ENCODE assay signal across 8 cellular contexts in the genomic region with DNA sequence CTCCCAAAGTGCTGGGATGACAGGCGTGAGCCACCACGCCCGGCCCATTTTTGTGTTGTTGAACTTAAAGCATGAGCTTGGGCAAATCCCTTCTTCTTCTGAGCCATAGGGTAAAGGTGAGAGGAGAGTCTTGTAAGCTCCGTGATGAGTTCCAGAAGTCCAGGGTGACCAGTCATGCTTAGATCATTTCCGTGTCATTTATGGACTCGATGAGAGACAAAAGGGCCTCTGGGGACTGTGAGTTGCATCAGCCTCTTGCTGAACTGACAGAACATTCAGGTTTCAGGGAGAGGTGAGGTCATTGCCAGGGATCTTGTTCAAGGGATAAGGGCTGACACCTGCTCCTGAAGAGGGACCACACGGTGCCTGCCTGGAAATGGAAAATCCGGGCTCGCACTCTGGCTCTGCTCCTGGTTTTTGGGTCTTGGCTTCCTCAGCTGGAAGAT. TPM values are rescaled to one million over a fixed set of nuclear protein-coding genes. Genes with fewer than 3 reads are reported as not detected.
A peak's percentile ranks its signal among the peaks of the same experiment; 100 is the strongest.
DNase-seq lines count a peak whose midpoint lies in the region; ATAC-seq, FAIRE-seq and TF ChIP-seq lines count a peak whose summit lies in the region.

No MANE protein-coding gene starts in this region.

- TF ChIP-seq RAD21 in GM12878 (IDR thresholded peaks at IDR 0.05; ENCODE audit: insufficient read depth, low read depth, low read length): peak; percentile 15; the same call in 1 of the 2 replicates

- DNase-seq in Calu3 (peak; percentile 53), MG63 (peak; percentile 83), GM12878 (ENCODE audit: low read depth, low spot score) (no peak), mesendoderm (peak; percentile 77), T-helper 1 cell (no peak), iPS-NIHi7 (ENCODE audit: extremely low spot score) (no peak)
- no peak for DNase-seq in activated CD4-positive, alpha-beta T cell treated with anti-CD3 and anti-CD28 coated beads, Interleukin-2, amount 50 U/mL, for 1 hour

- H4K5ac ChIP-seq in mesendoderm (ENCODE audit: low read length): no peak overlapping the region

- peak overlapping the region; percentile 66 for H3K27ac Mint-ChIP-seq in Calu3 (ENCODE audit: unreplicated experiment)

- no peak overlapping the region for H3K4ac ChIP-seq in mesendoderm (ENCODE audit: low read depth, low read length)

- H3K4me2 ChIP-seq in GM12878 (ENCODE audit: control insufficient read depth, insufficient read depth): no peak overlapping the region
- H3K4me2 ChIP-seq in mesendoderm (ENCODE audit: low read length): no peak overlapping the region

- H3K79me2 ChIP-seq in GM12878 (ENCODE audit: control insufficient read depth, insufficient read depth, low read length): no peaks in the 10 kb centered on the region
- no peaks in the 10 kb centered on the region for H3K79me2 ChIP-seq in mesendoderm (ENCODE audit: control insufficient read depth, insufficient read depth, low read length)

- H3K36me3 ChIP-seq in MG63 (no peaks in the 10 kb centered on the region), GM12878 (ENCODE audit: control insufficient read depth in 2 of 2, insufficient read depth in 2 of 2, low read length in 1 of 2) (no peaks in the 10 kb centered on the region), mesendoderm (ENCODE audit: control insufficient read depth, insufficient read depth, low read length) (no peaks in the 10 kb centered on the region)

- TF ChIP-seq CTCF in Calu3 (IDR thresholded peaks at IDR 0.05; ENCODE audit: unreplicated experiment) (no peak), GM12878 (IDR thresholded peaks at IDR 0.05 in 2 of 3, conservative IDR thresholded peaks at IDR 0.05 in 1 of 3; ENCODE audit: control insufficient read depth in 2 of 3, extremely low read depth in 1 of 3, insufficient read depth in 1 of 3, low read depth in 3 of 3, low read length in 3 of 3) (no peak)

- H2BK120ac ChIP-seq in mesendoderm (ENCODE audit: low read depth, low read length): no peak overlapping the region

- in situ Hi-C loops in GM12878 (cut with MboI): no loop called here

- peaks cover 7% of the 10 kb centered on the region for H3K36me3 Mint-ChIP-seq in Calu3 (ENCODE audit: insufficient read depth, unreplicated experiment)

- peaks cover 3% of the 10 kb centered on the region for H3K9me3 Mint-ChIP-seq in Calu3 (ENCODE audit: low read depth, unreplicated experiment)

- H3K9ac ChIP-seq in GM12878 (ENCODE audit: control insufficient read depth, insufficient read depth, low read length) (no peak overlapping the region), mesendoderm (ENCODE audit: low read length) (no peak overlapping the region)

- H4K20me1 ChIP-seq in GM12878 (ENCODE audit: control insufficient read depth, insufficient read depth): no peaks in the 10 kb centered on the region

- POLR2A ChIA-PET in GM12878 (lab: Charles Lee): interaction anchor here (0.5 to 1.1 kb wide), 4 partner anchors 32 to 357 kb away, joined by 3 to 4 read pairs (median 3); no protein-coding TSS in a partner anchor

- BruUV-seq in Calu3 (replicated peaks; lab: Mats Ljungman, UMichigan): no TSS peak
- no TSS peak for BruUV-seq in GM12878 (replicated peaks; lab: Mats Ljungman, UMichigan)

- no peak overlapping the region for H3K4me3 ChIP-seq in MG63
- no peak overlapping the region for H3K4me3 ChIP-seq in GM12878
- no peak overlapping the region for H3K4me3 ChIP-seq in mesendoderm (ENCODE audit: low read length)

- RAD21 ChIA-PET in GM12878 (lab: Charles Lee; ENCODE audit: unreplicated experiment): interaction anchor here (1.5 kb wide), 1 partner anchor 14 kb away, joined by 3 read pairs; no protein-coding TSS in a partner anchor

- no peak overlapping the region for H3K4me3 Mint-ChIP-seq in Calu3 (ENCODE audit: low read depth, unreplicated experiment)

- no peak overlapping the region for H2AK5ac ChIP-seq in mesendoderm (ENCODE audit: low read length)

- SMC1A ChIA-PET in GM12878 (lab: Charles Lee; ENCODE audit: uncharacterized antibody, unreplicated experiment): interaction anchor here (1.1 kb wide), 1 partner anchor 70 kb away, joined by 4 read pairs; no protein-coding TSS in a partner anchor

- CTCF ChIA-PET in Calu3 (lab: Charles Lee): interaction anchor here (0.8 to 1.6 kb wide), 5 partner anchors 12 to 54 kb away, joined by 3 to 5 read pairs (median 3); a partner anchor contains a TSS
- CTCF ChIA-PET in GM12878 (lab: Yijun Ruan, JAX): interaction anchor here (0.6 kb wide), 1 partner anchor 118 kb away, joined by 3 read pairs; no protein-coding TSS in a partner anchor

- ATAC-seq in GM12878: peak; percentile 70
- no peak for ATAC-seq in HG03095 (IDR thresholded peaks at IDR 0.05; ENCODE audit: unreplicated experiment)

- H3K79me1 ChIP-seq in mesendoderm (ENCODE audit: low read length): no peaks in the 10 kb centered on the region

- peaks cover 36% of the 10 kb centered on the region for H3K4me1 Mint-ChIP-seq in Calu3 (ENCODE audit: low read depth, unreplicated experiment)

- H3K27me3 ChIP-seq in MG63 (no peaks in the 10 kb centered on the region), GM12878 (replicated peaks in 1 of 2; ENCODE audit: control insufficient read depth in 2 of 2, insufficient read depth in 2 of 2, low read length in 1 of 2) (no peaks in the 10 kb centered on the region), mesendoderm (ENCODE audit: insufficient read depth, low read length, poor library complexity) (no peaks in the 10 kb centered on the region)

- no peak overlapping the region for H4K8ac ChIP-seq in mesendoderm (ENCODE audit: low read depth, low read length)

- H2AFZ ChIP-seq in GM12878 (ENCODE audit: control insufficient read depth, low read depth, low read length): no peak overlapping the region

- no peak for FAIRE-seq in GM12878 (lab: Jason Lieb, UNC)

- no peak overlapping the region for H2BK5ac ChIP-seq in mesendoderm (ENCODE audit: low read length)

- no peak overlapping the region for H2BK15ac ChIP-seq in mesendoderm (replicated peaks; ENCODE audit: low read depth)

- H3K27ac ChIP-seq in GM12878 (ENCODE audit: control insufficient read depth, insufficient read depth) (no peak overlapping the region), mesendoderm (ENCODE audit: low read depth, low read length) (no peak overlapping the region)

- no peak overlapping the region for H3K23ac ChIP-seq in mesendoderm (ENCODE audit: low read length)

- H3K9me3 ChIP-seq in MG63 (no peaks in the 10 kb centered on the region), GM12878 (replicated peaks; ENCODE audit: control insufficient read depth, insufficient read depth, low read length) (no peaks in the 10 kb centered on the region)

- H3K4me1 ChIP-seq in GM12878 (ENCODE audit: control insufficient read depth, insufficient read depth, low read length): no peaks in the 10 kb centered on the region
- peaks cover 2% of the 10 kb centered on the region for H3K4me1 ChIP-seq in mesendoderm (ENCODE audit: control insufficient read depth, low read depth, low read length)

- no peak overlapping the region for H3K18ac ChIP-seq in mesendoderm (ENCODE audit: low read length)

- no peaks in the 10 kb centered on the region for H3K27me3 Mint-ChIP-seq in Calu3 (ENCODE audit: unreplicated experiment)

- no peak overlapping the region for H3K56ac ChIP-seq in mesendoderm (ENCODE audit: low read length)

- intact Hi-C loops in Calu3 (cut with micrococcal nuclease; ENCODE audit: unreplicated experiment): no loop called here
- intact Hi-C loops in GM12878 (cut with micrococcal nuclease; ENCODE audit: unreplicated experiment): no loop called here

- WGBS in GM12878 (ENCODE audit: insufficient coverage, insufficient replicate concordance, low lambda C conversion rate, missing lambda C conversion rate): 44% methylated on average over 9 of the region's 9 CpGs
- no CpG with 5 or more reads among the region's 9 CpGs for WGBS in mesendoderm (ENCODE audit: extremely low coverage, insufficient coverage, low lambda C conversion rate)

- no peak for TF ChIP-seq EP300 in GM12878 (IDR thresholded peaks at IDR 0.05; ENCODE audit: borderline replicate concordance in 1 of 2, control insufficient read depth in 1 of 2, low read depth in 2 of 2, low read length in 2 of 2)

- no peak for TF ChIP-seq POLR2A in GM12878 (IDR thresholded peaks at IDR 0.05; ENCODE audit: low read depth, low read length)

TF ChIP-seq in GM12878, 131 proteins besides CTCF, POLR2A, EP300 and RAD21 (continues in another document):
- TF ChIP-seq NFIC (IDR thresholded peaks at IDR 0.05; ENCODE audit: low read depth, low read length) (peak; percentile 64; the same call in 1 of the 2 replicates), EED (IDR thresholded peaks at IDR 0.05; ENCODE audit: low read depth) (peak; percentile 97), ZNF207 (IDR thresholded peaks at IDR 0.05; ENCODE audit: borderline replicate concordance) (no peak)
- TF ChIP-seq, protein P1, sequence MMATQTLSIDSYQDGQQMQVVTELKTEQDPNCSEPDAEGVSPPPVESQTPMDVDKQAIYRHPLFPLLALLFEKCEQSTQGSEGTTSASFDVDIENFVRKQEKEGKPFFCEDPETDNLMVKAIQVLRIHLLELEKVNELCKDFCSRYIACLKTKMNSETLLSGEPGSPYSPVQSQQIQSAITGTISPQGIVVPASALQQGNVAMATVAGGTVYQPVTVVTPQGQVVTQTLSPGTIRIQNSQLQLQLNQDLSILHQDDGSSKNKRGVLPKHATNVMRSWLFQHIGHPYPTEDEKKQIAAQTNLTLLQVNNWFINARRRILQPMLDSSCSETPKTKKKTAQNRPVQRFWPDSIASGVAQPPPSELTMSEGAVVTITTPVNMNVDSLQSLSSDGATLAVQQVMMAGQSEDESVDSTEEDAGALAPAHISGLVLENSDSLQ (IDR thresholded peaks at IDR 0.05): no peak

RNA-seq across cellular contexts. Expression of a gene that starts 53.6 kb away (rescaled TPM):
- 26.3 and 36.5 TPM in 2 replicates for total RNA-seq in Calu3 (2022)
- total RNA-seq in MG63 (2014; rRNA removed; shearing (Covaris generic); ENCODE audit: low replicate concordance): 36.4 and 48.7 TPM in 2 replicates
- 313 and 319 TPM in 2 replicates for total RNA-seq in GM12878 (2013; cell fraction: nucleolus; rRNA removed)
- total RNA-seq in GM12878 (2014; rRNA removed): 89.5 and 97.3 TPM in 2 replicates
- 51.1 and 53.5 TPM in 2 replicates for total RNA-seq in GM12878 (2014; rRNA removed; fragmentation: Illumina TruSeq; extraction: Trizol)
- 101 and 104 TPM in 2 replicates for total RNA-seq in GM12878 (2021)
- 59.9 TPM for polyA plus RNA-seq in GM12878 (2011; ENCODE audit: low read depth)
- polyA plus RNA-seq in GM12878 (2011; rRNA removed): 112 and 180 TPM in 2 replicates
- 262 and 293 TPM in 2 replicates for polyA plus RNA-seq in GM12878 (2011; cell fraction: cytosol; rRNA removed)
- polyA plus RNA-seq in GM12878 (2011; cell fraction: nucleus; rRNA removed): 355 and 391 TPM in 2 replicates
- polyA plus RNA-seq in GM12878 (2012): 129 and 137 TPM in 2 replicates
- 12.4 and 33.7 TPM in 2 replicates for polyA plus RNA-seq in GM12878 (2014; fragmentation: Illumina TruSeq; extraction: Trizol)
- polyA plus RNA-seq in GM12878 (2014; fragmentation: Nextera tagmentation; extraction: Ambion mirVana): 10 to 100 TPM in 1 of 2 experiments, 1 to 10 TPM in 1; 2.4 to 10.5 TPM
- polyA plus RNA-seq in GM12878 (2014; rRNA removed): 150 and 165 TPM in 2 replicates
- 100 to 1,000 TPM in 1 of 2 experiments, 10 to 100 TPM in 1; 92.7 to 106 TPM for polyA plus RNA-seq in GM12878 (2016; fragmentation: Nextera tagmentation; extraction: Ambion mirVana)
- 93.1 and 170 TPM in 2 replicates for polyA minus RNA-seq in GM12878 (2011; rRNA and poly(A)+ RNA removed)
- 64.0 and 71.2 TPM in 2 replicates for polyA minus RNA-seq in GM12878 (2011; cell fraction: cytosol; rRNA and poly(A)+ RNA removed)
- 216 and 321 TPM in 2 replicates for polyA minus RNA-seq in GM12878 (2011; cell fraction: nucleus; rRNA and poly(A)+ RNA removed)
- polyA plus RNA-seq in mesendoderm (2013, experiment 1 of 2): 43.7 TPM
- polyA plus RNA-seq in mesendoderm (2013, experiment 2 of 2): 44.8 TPM

Comparison
In these comparisons a context has a peak if more than half of its experiments do, and no peak if none do; other contexts are left out.
1. DNase-seq: peak in Calu3 (single experiment), MG63 (single experiment) and mesendoderm (single experiment); none in GM12878 (single experiment), T-helper 1 cell (0 of 5), iPS-NIHi7 (single experiment) and activated CD4-positive, alpha-beta T cell treated with anti-CD3 and anti-CD28 coated beads, Interleukin-2, amount 50 U/mL, for 1 hour (single experiment).